In the genomic region with DNA sequence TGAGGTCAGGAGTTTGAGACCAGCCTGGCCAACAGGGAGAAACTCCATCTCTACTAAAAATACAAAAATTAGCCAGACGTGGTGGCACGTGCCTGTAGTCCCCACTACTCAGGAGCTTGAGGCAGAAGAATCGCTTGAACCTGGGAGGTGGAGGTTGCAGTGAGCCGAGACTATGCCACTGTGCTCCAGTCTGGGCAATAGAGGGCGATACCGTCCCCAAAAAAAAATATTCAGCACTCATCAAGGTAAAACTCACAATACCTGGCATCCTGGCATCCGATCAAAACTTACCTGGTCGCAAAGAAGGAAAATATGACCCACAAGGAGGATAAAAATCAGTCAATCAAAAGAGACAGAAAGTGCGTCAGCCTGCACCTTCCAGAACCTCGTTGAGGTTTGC, we compare ENCODE assay signal across 1 cellular context. TPM values are rescaled to one million over a fixed set of nuclear protein-coding genes. Genes with fewer than 3 reads are reported as not detected.
"Had no signal": no experiment of that assay in that cellular context is flagged by ENCODE, and none has a peak within 500 bp of the region (broad histone marks: within the 10 kb centered on the region; RNA-seq: fewer than 3 reads in every experiment).

No MANE protein-coding gene starts in this region.

RNA-seq across cellular contexts. Expression of gene FGF18, which starts 48.6 kb away (rescaled TPM):
- total RNA-seq: activated CD8-positive, alpha-beta T cell treated with anti-CD3 and anti-CD28 coated beads, Interleukin-2, amount 10 ng/mL, durations not matched to agents 7 days and 5 days had no signal
